Comparison of ENCODE assay signal across 20 cellular contexts in genomic region chr18:4789506-4789905, GRCh38.
"Had no signal": no experiment of that assay in that cellular context is flagged by ENCODE, and none has a peak within 500 bp of the region (broad histone marks: within the 10 kb centered on the region; RNA-seq: fewer than 3 reads in every experiment).

No MANE protein-coding gene starts in this region.

- ATAC-seq: activated CD8-positive, alpha-beta T cell treated with anti-CD3 and anti-CD28 coated beads, Interleukin-2, amount 10 ng/mL, durations not matched to agents 7 days and 5 days; activated naive CD4-positive, alpha-beta T cell treated with anti-CD3 and anti-CD28 coated beads, Interleukin-2, amount 50 U/mL, for 72 hours; activated T-helper 17 cell treated with anti-CD3 and anti-CD28 coated beads, Interleukin-2, amount 50 U/mL, for 72 hours; left ventricle myocardium superior; stimulated activated memory B cell treated with anti-CD40 and anti-IgM and Interleukin-4, amounts not matched to agents 10 μg/mL and 1 μg/mL and 100 μg/mL, for 72 hours; T-cell had no signal

- H2AFZ ChIP-seq: parathyroid adenoma had no signal

- H3K27me3 ChIP-seq: adrenal gland, ascending aorta, brain microvascular endothelial cell, right lobe of liver had no signal

- H3K9me3 ChIP-seq: adrenal gland, right lobe of liver had no signal

- H3K4me1 ChIP-seq: adrenal gland, ascending aorta, parathyroid adenoma, right lobe of liver had no signal

- H3K4me3 ChIP-seq: adrenal gland, ascending aorta, right lobe of liver, skin epidermis, thoracic aorta had no signal

- DNase-seq: activated CD4-positive, alpha-beta T cell treated with anti-CD3 and anti-CD28 coated beads, Interleukin-2, amount 50 U/mL, for 1 hour; activated CD4-positive, CD25-positive, alpha-beta regulatory T cell treated with anti-CD3 and anti-CD28 coated beads, Interleukin-2, amount 50 U/mL, for 72 hours; activated CD8-positive, alpha-beta T cell treated with anti-CD3 and anti-CD28 coated beads, Interleukin-2, amount 10 ng/mL, durations not matched to agents 7 days and 5 days; adrenal gland; brain microvascular endothelial cell; central memory CD4-positive, alpha-beta T cell; effector memory CD4-positive, alpha-beta T cell; foreskin melanocyte; left ventricle myocardium superior; right lobe of liver; stimulated activated CD4-positive, alpha-beta T cell treated with anti-CD3 and anti-CD28 coated beads, Interleukin-2, amount 100 ng/mL, for 24 hours; T-cell; WERI-Rb-1 had no signal

- H3K79me2 ChIP-seq: parathyroid adenoma had no signal

- H3K27ac ChIP-seq: adrenal gland, ascending aorta, brain microvascular endothelial cell, parathyroid adenoma, right lobe of liver, skin epidermis, thoracic aorta, WERI-Rb-1 had no signal

- H3K9ac ChIP-seq: parathyroid adenoma had no signal

- H3K36me3 ChIP-seq: adrenal gland, ascending aorta, brain microvascular endothelial cell, right lobe of liver, thoracic aorta, WERI-Rb-1 had no signal
